ENCODE assay signal across 1 cellular context in the genomic region with DNA sequence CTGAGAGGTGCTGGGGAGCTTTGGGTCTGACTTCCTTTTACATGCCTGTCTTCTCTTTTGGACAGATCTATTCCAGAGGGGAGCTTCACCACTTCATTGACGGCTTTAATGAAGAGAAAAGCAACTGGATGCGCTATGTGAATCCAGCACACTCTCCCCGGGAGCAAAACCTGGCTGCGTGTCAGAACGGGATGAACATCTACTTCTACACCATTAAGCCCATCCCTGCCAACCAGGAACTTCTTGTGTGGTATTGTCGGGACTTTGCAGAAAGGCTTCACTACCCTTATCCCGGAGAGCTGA.
TF ChIP-seq lines count a peak whose summit lies in the region.

No MANE protein-coding gene starts in this region.

TF ChIP-seq in GM23338, 12 proteins besides CTCF, POLR2A, EP300 and RAD21 (continued from another document):
- TF ChIP-seq, protein P1, sequence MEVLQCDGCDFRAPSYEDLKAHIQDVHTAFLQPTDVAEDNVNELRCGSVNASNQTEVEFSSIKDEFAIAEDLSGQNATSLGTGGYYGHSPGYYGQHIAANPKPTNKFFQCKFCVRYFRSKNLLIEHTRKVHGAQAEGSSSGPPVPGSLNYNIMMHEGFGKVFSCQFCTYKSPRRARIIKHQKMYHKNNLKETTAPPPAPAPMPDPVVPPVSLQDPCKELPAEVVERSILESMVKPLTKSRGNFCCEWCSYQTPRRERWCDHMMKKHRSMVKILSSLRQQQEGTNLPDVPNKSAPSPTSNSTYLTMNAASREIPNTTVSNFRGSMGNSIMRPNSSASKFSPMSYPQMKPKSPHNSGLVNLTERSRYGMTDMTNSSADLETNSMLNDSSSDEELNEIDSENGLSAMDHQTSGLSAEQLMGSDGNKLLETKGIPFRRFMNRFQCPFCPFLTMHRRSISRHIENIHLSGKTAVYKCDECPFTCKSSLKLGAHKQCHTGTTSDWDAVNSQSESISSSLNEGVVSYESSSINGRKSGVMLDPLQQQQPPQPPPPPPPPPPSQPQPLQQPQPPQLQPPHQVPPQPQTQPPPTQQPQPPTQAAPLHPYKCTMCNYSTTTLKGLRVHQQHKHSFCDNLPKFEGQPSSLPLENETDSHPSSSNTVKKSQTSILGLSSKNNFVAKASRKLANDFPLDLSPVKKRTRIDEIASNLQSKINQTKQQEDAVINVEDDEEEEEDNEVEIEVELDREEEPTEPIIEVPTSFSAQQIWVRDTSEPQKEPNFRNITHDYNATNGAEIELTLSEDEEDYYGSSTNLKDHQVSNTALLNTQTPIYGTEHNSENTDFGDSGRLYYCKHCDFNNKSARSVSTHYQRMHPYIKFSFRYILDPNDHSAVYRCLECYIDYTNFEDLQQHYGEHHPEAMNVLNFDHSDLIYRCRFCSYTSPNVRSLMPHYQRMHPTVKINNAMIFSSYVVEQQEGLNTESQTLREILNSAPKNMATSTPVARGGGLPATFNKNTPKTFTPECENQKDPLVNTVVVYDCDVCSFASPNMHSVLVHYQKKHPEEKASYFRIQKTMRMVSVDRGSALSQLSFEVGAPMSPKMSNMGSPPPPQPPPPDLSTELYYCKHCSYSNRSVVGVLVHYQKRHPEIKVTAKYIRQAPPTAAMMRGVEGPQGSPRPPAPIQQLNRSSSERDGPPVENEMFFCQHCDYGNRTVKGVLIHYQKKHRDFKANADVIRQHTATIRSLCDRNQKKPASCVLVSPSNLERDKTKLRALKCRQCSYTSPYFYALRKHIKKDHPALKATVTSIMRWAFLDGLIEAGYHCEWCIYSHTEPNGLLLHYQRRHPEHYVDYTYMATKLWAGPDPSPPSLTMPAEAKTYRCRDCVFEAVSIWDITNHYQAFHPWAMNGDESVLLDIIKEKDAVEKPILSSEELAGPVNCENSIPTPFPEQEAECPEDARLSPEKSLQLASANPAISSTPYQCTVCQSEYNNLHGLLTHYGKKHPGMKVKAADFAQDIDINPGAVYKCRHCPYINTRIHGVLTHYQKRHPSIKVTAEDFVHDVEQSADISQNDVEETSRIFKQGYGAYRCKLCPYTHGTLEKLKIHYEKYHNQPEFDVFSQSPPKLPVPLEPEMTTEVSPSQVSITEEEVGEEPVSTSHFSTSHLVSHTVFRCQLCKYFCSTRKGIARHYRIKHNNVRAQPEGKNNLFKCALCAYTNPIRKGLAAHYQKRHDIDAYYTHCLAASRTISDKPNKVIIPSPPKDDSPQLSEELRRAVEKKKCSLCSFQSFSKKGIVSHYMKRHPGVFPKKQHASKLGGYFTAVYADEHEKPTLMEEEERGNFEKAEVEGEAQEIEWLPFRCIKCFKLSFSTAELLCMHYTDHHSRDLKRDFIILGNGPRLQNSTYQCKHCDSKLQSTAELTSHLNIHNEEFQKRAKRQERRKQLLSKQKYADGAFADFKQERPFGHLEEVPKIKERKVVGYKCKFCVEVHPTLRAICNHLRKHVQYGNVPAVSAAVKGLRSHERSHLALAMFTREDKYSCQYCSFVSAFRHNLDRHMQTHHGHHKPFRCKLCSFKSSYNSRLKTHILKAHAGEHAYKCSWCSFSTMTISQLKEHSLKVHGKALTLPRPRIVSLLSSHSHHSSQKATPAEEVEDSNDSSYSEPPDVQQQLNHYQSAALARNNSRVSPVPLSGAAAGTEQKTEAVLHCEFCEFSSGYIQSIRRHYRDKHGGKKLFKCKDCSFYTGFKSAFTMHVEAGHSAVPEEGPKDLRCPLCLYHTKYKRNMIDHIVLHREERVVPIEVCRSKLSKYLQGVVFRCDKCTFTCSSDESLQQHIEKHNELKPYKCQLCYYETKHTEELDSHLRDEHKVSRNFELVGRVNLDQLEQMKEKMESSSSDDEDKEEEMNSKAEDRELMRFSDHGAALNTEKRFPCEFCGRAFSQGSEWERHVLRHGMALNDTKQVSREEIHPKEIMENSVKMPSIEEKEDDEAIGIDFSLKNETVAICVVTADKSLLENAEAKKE (CRISPR knock-in tag; IDR thresholded peaks at IDR 0.05) = no peak
- TF ChIP-seq, protein P2, sequence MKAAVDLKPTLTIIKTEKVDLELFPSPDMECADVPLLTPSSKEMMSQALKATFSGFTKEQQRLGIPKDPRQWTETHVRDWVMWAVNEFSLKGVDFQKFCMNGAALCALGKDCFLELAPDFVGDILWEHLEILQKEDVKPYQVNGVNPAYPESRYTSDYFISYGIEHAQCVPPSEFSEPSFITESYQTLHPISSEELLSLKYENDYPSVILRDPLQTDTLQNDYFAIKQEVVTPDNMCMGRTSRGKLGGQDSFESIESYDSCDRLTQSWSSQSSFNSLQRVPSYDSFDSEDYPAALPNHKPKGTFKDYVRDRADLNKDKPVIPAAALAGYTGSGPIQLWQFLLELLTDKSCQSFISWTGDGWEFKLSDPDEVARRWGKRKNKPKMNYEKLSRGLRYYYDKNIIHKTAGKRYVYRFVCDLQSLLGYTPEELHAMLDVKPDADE (IDR thresholded peaks at IDR 0.05) = no peak
- TF ChIP-seq JUNB (IDR thresholded peaks at IDR 0.05; ENCODE audit: unreplicated experiment) (no peak), ZNF331 (CRISPR knock-in tag; IDR thresholded peaks at IDR 0.05; ENCODE audit: low read depth) (no peak), EZH2phosphoT487 (IDR thresholded peaks at IDR 0.05; ENCODE audit: unreplicated experiment) (no peak), STAT1 (IDR thresholded peaks at IDR 0.05; ENCODE audit: unreplicated experiment) (no peak), EZH2 (IDR thresholded peaks at IDR 0.05; ENCODE audit: low read depth, unreplicated experiment) (no peak), ZNF114 (CRISPR knock-in tag; IDR thresholded peaks at IDR 0.05) (no peak), CREB1 (CRISPR knock-in tag; IDR thresholded peaks at IDR 0.05; ENCODE audit: low read depth) (no peak), NANOG (IDR thresholded peaks at IDR 0.05; ENCODE audit: borderline replicate concordance) (no peak), POLR2AphosphoS5 (IDR thresholded peaks at IDR 0.05; ENCODE audit: low read depth) (no peak)
